In the genomic region with DNA sequence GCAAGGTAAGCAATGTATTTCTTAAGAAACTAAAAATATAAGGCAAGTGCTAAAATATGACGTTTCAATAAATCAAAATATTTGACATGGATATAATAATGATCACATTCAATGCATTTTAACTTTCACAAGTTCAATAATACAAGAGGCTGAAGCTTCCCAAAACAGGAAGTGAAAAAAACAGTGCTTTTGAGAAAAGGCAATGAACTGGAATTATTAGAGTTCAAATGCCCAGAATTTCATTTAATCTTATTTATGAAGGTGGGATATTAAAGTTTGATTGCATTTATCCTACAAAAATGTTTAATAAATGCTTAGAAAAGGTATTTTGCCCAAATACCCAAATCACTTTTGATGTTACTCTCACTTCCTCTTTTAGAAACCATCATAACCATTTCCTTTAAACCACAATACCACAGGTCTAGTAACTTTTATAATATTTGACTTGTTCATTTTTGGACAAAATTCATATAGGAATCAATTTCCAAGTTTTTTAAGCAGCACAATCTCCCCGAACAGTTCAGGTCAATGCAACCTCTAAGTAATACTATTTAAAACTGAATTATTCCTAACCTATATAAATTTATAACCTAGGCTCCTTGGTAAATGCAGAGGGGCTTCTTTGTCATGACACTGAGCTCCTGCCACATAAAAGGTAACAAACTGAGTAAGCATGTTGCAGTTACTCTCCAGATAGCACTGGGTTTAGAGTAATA, we compare ENCODE assay signal across 8 cellular contexts. TPM values are rescaled to one million over a fixed set of nuclear protein-coding genes. Genes with fewer than 3 reads are reported as not detected.
A peak's percentile ranks its signal among the peaks of the same experiment; 100 is the strongest.
DNase-seq lines count a peak whose midpoint lies in the region; ATAC-seq and TF ChIP-seq lines count a peak whose summit lies in the region.

No MANE protein-coding gene starts in this region.

- H3K4me3 ChIP-seq in right atrium auricular region (peak overlapping the region; percentile 84 to 95), SJSA1 (peak overlapping the region; percentile 97), iPS-18c (ENCODE audit: insufficient read depth, low read depth, low read length) (peak overlapping the region; percentile 37), adrenal gland (peak overlapping the region in 1 of 4 donors; percentile 74)

- H3K36me3 ChIP-seq in right atrium auricular region (no peaks in the 10 kb centered on the region), SJSA1 (peaks cover 16% of the 10 kb centered on the region), adrenal gland (replicated peaks in 1 of 2) (no peaks in the 10 kb centered on the region)

- H3K27ac ChIP-seq in right atrium auricular region (peak overlapping the region; percentile 99 to 100), SJSA1 (no peak overlapping the region), adrenal gland (peak overlapping the region in 2 of 5 donors; percentile 98)

- peaks cover 0 to 55% of the 10 kb centered on the region in 2 donors for H3K4me1 ChIP-seq in right atrium auricular region
- peaks cover 28% of the 10 kb centered on the region for H3K4me1 ChIP-seq in SJSA1 (replicated peaks)
- H3K4me1 ChIP-seq in adrenal gland (replicated peaks in 1 of 2): peaks cover 10 to 59% of the 10 kb centered on the region in 2 donors

- no peaks in the 10 kb centered on the region for H3K27me3 ChIP-seq in right atrium auricular region
- no peaks in the 10 kb centered on the region for H3K27me3 ChIP-seq in SJSA1 (replicated peaks)
- H3K27me3 ChIP-seq in adrenal gland: no peaks in the 10 kb centered on the region

- intact Hi-C loops in left ventricle myocardium superior (cut with micrococcal nuclease): no loop called here
- intact Hi-C loops in posterior vena cava (cut with DNase I): no loop called here
- intact Hi-C loops in adrenal gland (cut with DNase I): no loop called here

- DNase-seq in right atrium auricular region (ENCODE audit: low spot score) (no peak), left ventricle myocardium superior (no peak), SJSA1 (ENCODE audit: low read depth in 1 of 2, low spot score in 2 of 2) (peak in 1 of 2 experiments; percentile 13), posterior vena cava (ENCODE audit: low spot score) (no peak), adrenal gland (no peak), amniotic stem cell (lab: John Stamatoyannopoulos, UW) (no peak)

- WGBS in adrenal gland, 4 donors: 24 to 38% (median 29%) methylated on average over 2 of the region's 2 CpGs

- H3K9me3 ChIP-seq in right atrium auricular region (no peaks in the 10 kb centered on the region), SJSA1 (replicated peaks) (no peaks in the 10 kb centered on the region), iPS-18c (ENCODE audit: control insufficient read depth, insufficient read depth, low read length) (no peaks in the 10 kb centered on the region), adrenal gland (replicated peaks in 1 of 3) (no peaks in the 10 kb centered on the region)

- TF ChIP-seq CTCF in right atrium auricular region (IDR thresholded peaks at IDR 0.05) (no peak), adrenal gland (IDR thresholded peaks at IDR 0.05) (no peak)

- TF ChIP-seq POLR2A in adrenal gland (IDR thresholded peaks at IDR 0.05): no peak

- no peak for ATAC-seq in left ventricle myocardium superior
- peak; percentile 36 for ATAC-seq in HG03025 (IDR thresholded peaks at IDR 0.05; ENCODE audit: low FRiP score, unreplicated experiment)

RNA-seq across cellular contexts. Expression of gene NCKAP1, which starts 2.1 kb away (rescaled TPM):
- total RNA-seq in right atrium auricular region (100 to 1,000 TPM; 107 to 113 TPM), left ventricle myocardium superior (141 TPM), posterior vena cava (100 to 1,000 TPM; 187 to 280 TPM), adrenal gland (100 to 1,000 TPM in 4 of 8 donors, 10 to 100 TPM in 4; 76.8 to 134 (median 104) TPM)
- 96.6 and 195 TPM in 2 replicates for total RNA-seq in SJSA1 (2014; rRNA removed; shearing (Covaris generic))
- 100 to 1,000 TPM in 1 of 3 donors, 10 to 100 TPM in 2; 26.8 to 113 (median 26.9) TPM for polyA plus RNA-seq in adrenal gland

RNA-seq across cellular contexts. Expression of gene DUSP19, which starts 42.4 kb away (rescaled TPM):
- total RNA-seq in right atrium auricular region: 10 to 100 TPM in 1 of 2 donors, 1 to 10 TPM in 1; 5.5 to 15.3 TPM
- 12.1 TPM for total RNA-seq in left ventricle myocardium superior
- total RNA-seq in SJSA1 (2014; rRNA removed; shearing (Covaris generic)): 5.1 and 8.5 TPM in 2 replicates
- total RNA-seq in posterior vena cava: 1 to 10 TPM; 5.7 to 9.1 TPM
- total RNA-seq in adrenal gland: 10 to 100 TPM in 1 of 8 donors, 1 to 10 TPM in 7; 2.4 to 10.0 (median 4.9) TPM
- polyA plus RNA-seq in adrenal gland: 1 to 10 TPM in 2 of 3 donors, under 1 TPM in 1; 0.81 to 3.5 (median 1.0) TPM
